ENCODE assay signal across 23 cellular contexts in genomic region chr1:160171978-160172377, GRCh38. TPM values are rescaled to one million over a fixed set of nuclear protein-coding genes. Genes with fewer than 3 reads are reported as not detected.
DNase-seq lines count a peak whose midpoint lies in the region; TF ChIP-seq lines count a peak whose summit lies in the region.
"Had no signal": no experiment of that assay in that cellular context is flagged by ENCODE, and none has a peak within 500 bp of the region (broad histone marks: within the 10 kb centered on the region; RNA-seq: fewer than 3 reads in every experiment).

No MANE protein-coding gene starts in this region.

- H3K9ac ChIP-seq in HUES48 (ENCODE audit: low read depth, low read length) (no peak overlapping the region), endodermal cell (ENCODE audit: extremely low read depth, low read length, poor library complexity, severe bottlenecking) (no peak overlapping the region)
- H3K9ac ChIP-seq: BLaER1 had no signal

- TF ChIP-seq POLR2A in thyroid gland (IDR thresholded peaks at IDR 0.05) = no peak

- WGBS in endodermal cell (ENCODE audit: insufficient coverage in 1 of 2, insufficient read length in 1 of 2), 2 experiments = 44 to 50% methylated on average over 6 to 9 of the region's 9 CpGs
- WGBS in thyroid gland, 2 donors = 23 to 30% methylated on average over 9 of the region's 9 CpGs

- no peak for TF ChIP-seq CTCF in endodermal cell (conservative IDR thresholded peaks at IDR 0.05)
- no peak for TF ChIP-seq CTCF in thyroid gland (IDR thresholded peaks at IDR 0.05)
- TF ChIP-seq CTCF in GM20000 (IDR thresholded peaks at IDR 0.05; ENCODE audit: extremely low read depth, missing control alignments) = no peak

- no peak overlapping the region for H3K4me3 Mint-ChIP-seq in endodermal cell
- no peak overlapping the region for H3K4me3 Mint-ChIP-seq in activated CD4-positive, alpha-beta T cell treated with anti-CD3 and anti-CD28 coated beads, Interleukin-2, amount 10 ng/mL, durations not matched to agents 24 days and 14 days

- H3K27me3 ChIP-seq in HUES48 (ENCODE audit: control insufficient read depth, insufficient read depth, low read length) (peaks cover 22% of the 10 kb centered on the region), endodermal cell (ENCODE audit: control insufficient read depth, insufficient read depth, low read length, poor library complexity, severe bottlenecking) (no peaks in the 10 kb centered on the region), thyroid gland (no peaks in the 10 kb centered on the region)
- H3K27me3 ChIP-seq: BLaER1 had no signal

- H3K9me3 Mint-ChIP-seq in endodermal cell = no peaks in the 10 kb centered on the region
- no peaks in the 10 kb centered on the region for H3K9me3 Mint-ChIP-seq in activated CD4-positive, alpha-beta T cell treated with anti-CD3 and anti-CD28 coated beads, Interleukin-2, amount 10 ng/mL, durations not matched to agents 24 days and 14 days
- H3K9me3 Mint-ChIP-seq: CD4-positive, alpha-beta memory T cell had no signal

- no peak overlapping the region for H3K27ac Mint-ChIP-seq in endodermal cell
- no peak overlapping the region for H3K27ac Mint-ChIP-seq in activated CD4-positive, alpha-beta T cell treated with anti-CD3 and anti-CD28 coated beads, Interleukin-2, amount 10 ng/mL, durations not matched to agents 24 days and 14 days
- H3K27ac Mint-ChIP-seq: CD4-positive, alpha-beta memory T cell had no signal

- peaks cover 51% of the 10 kb centered on the region for H3K4me1 ChIP-seq in HUES48 (ENCODE audit: control insufficient read depth, insufficient read depth, low read length)
- peaks cover 15% of the 10 kb centered on the region for H3K4me1 ChIP-seq in endodermal cell (ENCODE audit: control insufficient read depth, insufficient read depth, low read length)
- H3K4me1 ChIP-seq in thyroid gland = peaks cover 5 to 16% of the 10 kb centered on the region in 2 donors
- H3K4me1 ChIP-seq: A549 had no signal

- peaks cover 5% of the 10 kb centered on the region for H3K27me3 Mint-ChIP-seq in endodermal cell (ENCODE audit: insufficient read depth)
- peaks cover 33% of the 10 kb centered on the region for H3K27me3 Mint-ChIP-seq in activated CD4-positive, alpha-beta T cell treated with anti-CD3 and anti-CD28 coated beads, Interleukin-2, amount 10 ng/mL, durations not matched to agents 24 days and 14 days

- H3K4me3 ChIP-seq in HUES48 (ENCODE audit: low read depth, low read length) = no peak overlapping the region
- H3K4me3 ChIP-seq in endodermal cell (ENCODE audit: low read length) = no peak overlapping the region
- no peak overlapping the region for H3K4me3 ChIP-seq in thyroid gland (replicated peaks in 1 of 3)
- H3K4me3 ChIP-seq: A549, BLaER1, GM12878 had no signal

- DNase-seq in endodermal cell (peak; percentile 68), islet precursor cell (peak; percentile 72), thyroid gland (peak; percentile 31 to 48), NCI-H748 treated with DMSO at 0.1 percent for 48 hours (lab: John Stamatoyannopoulos, UW) (no peak), GM20000 (ENCODE audit: low spot score) (no peak)
- DNase-seq in activated CD4-positive, alpha-beta T cell treated with anti-CD3 and anti-CD28 coated beads, Interleukin-2, amount 10 ng/mL, durations not matched to agents 24 days and 14 days = no peak
- DNase-seq: CD4-positive, alpha-beta memory T cell; DMS153; GOT3; NCI-H1417; NCI-H187; NCI-H2107; NCI-H510A; RPMI8226; SHP77 treated with DMSO at 0.1 percent for 48 hours had no signal

- intact Hi-C loops in thyroid gland (cut with DNase I) = no loop called here
- intact Hi-C loops in activated CD4-positive, alpha-beta T cell treated with anti-CD3 and anti-CD28 coated beads, Interleukin-2, amount 10 ng/mL, durations not matched to agents 24 days and 14 days (cut with micrococcal nuclease) = no loop called here

- peaks cover 62% of the 10 kb centered on the region for H3K4me1 Mint-ChIP-seq in endodermal cell
- peaks cover 6% of the 10 kb centered on the region for H3K4me1 Mint-ChIP-seq in activated CD4-positive, alpha-beta T cell treated with anti-CD3 and anti-CD28 coated beads, Interleukin-2, amount 10 ng/mL, durations not matched to agents 24 days and 14 days

- no peaks in the 10 kb centered on the region for H3K9me3 ChIP-seq in HUES48 (ENCODE audit: control insufficient read depth, insufficient read depth, low read length)
- no peaks in the 10 kb centered on the region for H3K9me3 ChIP-seq in endodermal cell (ENCODE audit: control insufficient read depth, low read length)
- no peaks in the 10 kb centered on the region for H3K9me3 ChIP-seq in thyroid gland
- H3K9me3 ChIP-seq: A549, BLaER1 had no signal

- H3K36me3 Mint-ChIP-seq in endodermal cell (ENCODE audit: low read depth) = no peaks in the 10 kb centered on the region
- H3K36me3 Mint-ChIP-seq in activated CD4-positive, alpha-beta T cell treated with anti-CD3 and anti-CD28 coated beads, Interleukin-2, amount 10 ng/mL, durations not matched to agents 24 days and 14 days (ENCODE audit: low read depth) = no peaks in the 10 kb centered on the region
- H3K36me3 Mint-ChIP-seq: CD4-positive, alpha-beta memory T cell had no signal

- H3K36me3 ChIP-seq in HUES48 (ENCODE audit: control insufficient read depth, insufficient read depth, low read length) = no peaks in the 10 kb centered on the region
- H3K36me3 ChIP-seq in endodermal cell (ENCODE audit: control insufficient read depth, insufficient read depth, low read length) = no peaks in the 10 kb centered on the region
- no peaks in the 10 kb centered on the region for H3K36me3 ChIP-seq in thyroid gland
- H3K36me3 ChIP-seq: BLaER1 had no signal

- H3K27ac ChIP-seq in HUES48 (ENCODE audit: low read depth, low read length) = peak overlapping the region; percentile 69
- peak overlapping the region; percentile 32 for H3K27ac ChIP-seq in endodermal cell (ENCODE audit: low read depth, low read length)
- no peak overlapping the region for H3K27ac ChIP-seq in thyroid gland
- H3K27ac ChIP-seq: A549, BLaER1 had no signal

RNA-seq across cellular contexts. Expression of gene CASQ1, which starts 18.4 kb away (rescaled TPM):
- total RNA-seq in endodermal cell = under 1 TPM; 0.29 to 0.77 TPM
- polyA plus RNA-seq in endodermal cell (2013, experiment 1 of 2) = 0.96 TPM
- polyA plus RNA-seq in endodermal cell (2013, experiment 2 of 2) = 1.0 TPM
- not detected for total RNA-seq in thyroid gland
- not detected in 2 replicates for total RNA-seq in activated CD4-positive, alpha-beta T cell treated with anti-CD3 and anti-CD28 coated beads, Interleukin-2, amount 10 ng/mL, durations not matched to agents 24 days and 14 days
- total RNA-seq: CD4-positive, alpha-beta memory T cell; Daoy; M059J; PC-3 had no signal
- polyA plus RNA-seq: CD4-positive, alpha-beta memory T cell had no signal

RNA-seq across cellular contexts. Expression of gene ATP1A4, which starts 20.6 kb away (rescaled TPM):
- total RNA-seq in endodermal cell (under 1 TPM; 0.55 to 0.75 TPM), thyroid gland (not detected)
- 0.85 TPM for polyA plus RNA-seq in endodermal cell (2013, experiment 1 of 2)
- 0.95 TPM for polyA plus RNA-seq in endodermal cell (2013, experiment 2 of 2)
- not detected in 2 replicates for total RNA-seq in activated CD4-positive, alpha-beta T cell treated with anti-CD3 and anti-CD28 coated beads, Interleukin-2, amount 10 ng/mL, durations not matched to agents 24 days and 14 days
- total RNA-seq: CD4-positive, alpha-beta memory T cell; Daoy; IMR-90; M059J had no signal
- polyA plus RNA-seq: A549; CD4-positive, alpha-beta memory T cell; IMR-90 had no signal

RNA-seq across cellular contexts. Expression of gene PEA15, which starts 33.2 kb away (rescaled TPM):
- total RNA-seq in endodermal cell = 10 to 100 TPM; 55.9 to 56.3 TPM
- polyA plus RNA-seq in endodermal cell (2013, experiment 1 of 2) = 393 TPM
- 402 TPM for polyA plus RNA-seq in endodermal cell (2013, experiment 2 of 2)
- 10 to 100 TPM; 47.9 to 68.5 (median 50.2) TPM for total RNA-seq in thyroid gland
- total RNA-seq in activated CD4-positive, alpha-beta T cell treated with anti-CD3 and anti-CD28 coated beads, Interleukin-2, amount 10 ng/mL, durations not matched to agents 24 days and 14 days = 70.2 and 70.9 TPM in 2 replicates

RNA-seq across cellular contexts. Expression of gene ATP1A2, which starts 56.4 kb away (rescaled TPM):
- total RNA-seq in endodermal cell (1 to 10 TPM; 3.0 to 3.2 TPM), thyroid gland (1 to 10 TPM; 1.1 to 4.2 (median 2.6) TPM)
- polyA plus RNA-seq in endodermal cell (2013, experiment 1 of 2) = 130 TPM
- polyA plus RNA-seq in endodermal cell (2013, experiment 2 of 2) = 110 TPM
- total RNA-seq in activated CD4-positive, alpha-beta T cell treated with anti-CD3 and anti-CD28 coated beads, Interleukin-2, amount 10 ng/mL, durations not matched to agents 24 days and 14 days = not detected in 2 replicates
- total RNA-seq: CD4-positive, alpha-beta memory T cell; Daoy; GM12878; M059J; PC-3 had no signal
- polyA plus RNA-seq: CD4-positive, alpha-beta memory T cell had no signal

Comparison
In these comparisons a context has a peak if more than half of its experiments do, and no peak if none do; other contexts are left out.
1. H3K27ac ChIP-seq: peak in HUES48 (single experiment) and endodermal cell (single experiment); none in thyroid gland (0 of 3).
2. DNase-seq: peak in endodermal cell (single experiment), islet precursor cell (single experiment) and thyroid gland (2 of 2); none in NCI-H748 treated with DMSO at 0.1 percent for 48 hours (single experiment), GM20000 (single experiment) and activated CD4-positive, alpha-beta T cell treated with anti-CD3 and anti-CD28 coated beads, Interleukin-2, amount 10 ng/mL, durations not matched to agents 24 days and 14 days (single experiment).